10 cellular contexts compared by ENCODE assay signal in the genomic region with DNA sequence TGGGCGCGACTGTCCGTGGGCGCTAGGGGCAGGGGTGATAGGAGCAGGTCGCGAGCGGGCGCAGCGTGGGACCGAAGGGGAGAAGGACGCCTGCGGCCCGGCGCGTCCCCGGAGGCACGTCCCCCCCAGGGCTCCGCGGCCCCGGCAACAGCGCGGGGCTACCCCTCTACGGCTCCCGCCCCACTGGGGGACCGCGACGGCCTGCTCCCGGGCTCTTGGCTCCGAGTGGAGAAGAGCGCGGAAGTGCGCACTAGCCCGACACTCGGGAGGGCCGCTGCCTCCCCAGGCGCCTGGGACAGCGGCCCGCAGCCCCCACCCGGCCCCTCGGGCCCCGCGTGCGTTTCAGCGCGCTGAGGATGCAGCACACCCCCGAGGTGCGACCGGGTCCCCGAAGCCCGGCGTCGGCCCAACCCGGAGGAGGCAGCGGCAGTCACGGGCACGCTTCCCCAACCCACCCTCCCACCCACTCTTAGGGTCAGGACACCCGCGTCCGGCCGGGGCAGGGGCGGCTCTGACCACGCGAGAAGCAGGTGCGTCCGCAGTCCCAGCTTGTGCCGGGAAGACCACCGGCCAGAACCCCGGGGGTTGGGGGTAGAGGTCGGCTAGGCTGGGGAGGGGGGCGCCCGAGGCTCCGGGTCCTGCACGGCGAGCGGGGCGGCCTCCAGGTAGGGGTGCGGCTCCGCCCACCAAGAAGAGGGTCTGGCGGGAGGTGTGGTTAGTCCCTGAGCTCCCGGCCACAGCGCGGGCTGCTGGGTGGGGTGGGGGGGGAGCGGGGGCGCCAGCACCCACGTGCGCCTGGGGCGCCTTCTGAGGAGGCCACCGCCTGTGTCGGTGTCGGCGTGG. TPM values are rescaled to one million over a fixed set of nuclear protein-coding genes. Genes with fewer than 3 reads are reported as not detected.
DNase-seq lines count a peak whose midpoint lies in the region; ATAC-seq and TF ChIP-seq lines count a peak whose summit lies in the region.
"Had no signal": no experiment of that assay in that cellular context is flagged by ENCODE, and none has a peak within 500 bp of the region (broad histone marks: within the 10 kb centered on the region; RNA-seq: fewer than 3 reads in every experiment).

No MANE protein-coding gene starts in this region.

- no peak for TF ChIP-seq POLR2A in lower leg skin (IDR thresholded peaks at IDR 0.05)

- H3K27ac Mint-ChIP-seq in MCF 10A (ENCODE audit: low read depth, unreplicated experiment), result no peak overlapping the region

- no peak overlapping the region for H3K27ac ChIP-seq in cardiac muscle cell
- H3K27ac ChIP-seq in substantia nigra (ENCODE audit: low read depth, low read length, poor library complexity, severe bottlenecking), result no peak overlapping the region

- 18% methylated on average over 26 of the region's 91 CpGs; no CpG with 5 or more reads in 1 of the 2 donors for WGBS in lower leg skin, 2 donors

- ATAC-seq in Right ventricle myocardium superior (ENCODE audit: poor library complexity) (no peak), left colon (no peak)

- no peaks in the 10 kb centered on the region for H3K36me3 Mint-ChIP-seq in MCF 10A (ENCODE audit: insufficient read depth, unreplicated experiment)

- intact Hi-C loops in Right ventricle myocardium superior (cut with DNase I) (no loop called here), MCF 10A (cut with micrococcal nuclease) (no loop called here), lower leg skin (cut with DNase I; ENCODE audit: low total_unique reads) (no loop called here), left colon (cut with DNase I, micrococcal nuclease) (no loop called here)

- H3K4me1 ChIP-seq in cardiac muscle cell (ENCODE audit: low read depth), result no peaks in the 10 kb centered on the region

- peak in 1 of 2 donors; percentile 22 for DNase-seq in cardiac muscle cell (ENCODE audit: low read depth in 1 of 2, low spot score in 1 of 2)
- DNase-seq in Right ventricle myocardium superior, result no peak
- DNase-seq in MCF 10A (ENCODE audit: unreplicated experiment), result no peak
- peak in 1 of 2 donors; percentile 82 for DNase-seq in lower leg skin (ENCODE audit: low spot score in 2 of 2)
- DNase-seq in ureter (ENCODE audit: low spot score), result peak; percentile 41
- DNase-seq in left colon, result no peak
- DNase-seq in NCI-H1436 treated with DMSO at 0.1 percent for 48 hours (lab: John Stamatoyannopoulos, UW), result no peak
- no peak for DNase-seq in substantia nigra (lab: John Stamatoyannopoulos, UW)
- DNase-seq: DMS79, NCI-H2081 had no signal

- CTCF ChIA-PET in MCF 10A (lab: Yijun Ruan, JAX), result interaction anchor here (0.6 kb wide), 1 partner anchor 28 kb away, joined by 3 read pairs; no protein-coding TSS in a partner anchor

- POLR2A ChIA-PET in MCF 10A (lab: Yijun Ruan, JAX), result no interaction called here

- H3K27me3 Mint-ChIP-seq in MCF 10A (ENCODE audit: insufficient read depth, unreplicated experiment), result no peaks in the 10 kb centered on the region

- peak overlapping the region; percentile 86 for H3K4me3 Mint-ChIP-seq in MCF 10A (ENCODE audit: unreplicated experiment)

- peaks cover 22% of the 10 kb centered on the region for H3K27me3 ChIP-seq in cardiac muscle cell

- no peak for TF ChIP-seq CTCF in cardiac muscle cell (IDR thresholded peaks at IDR 0.05; ENCODE audit: low read depth, low read length)
- no peak for TF ChIP-seq CTCF in MCF 10A (IDR thresholded peaks at IDR 0.05; ENCODE audit: unreplicated experiment)
- no peak for TF ChIP-seq CTCF in lower leg skin (IDR thresholded peaks at IDR 0.05)

- H3K36me3 ChIP-seq in cardiac muscle cell, result no peaks in the 10 kb centered on the region

- H3K4me3 ChIP-seq in cardiac muscle cell, result peak overlapping the region; percentile 81
- H3K4me3 ChIP-seq in lower leg skin (ENCODE audit: low read depth, poor library complexity, severe bottlenecking), result peak overlapping the region; percentile 31

- BruUV-seq in MCF 10A (replicated peaks; lab: Mats Ljungman, UMichigan), result no TSS peak

- H3K9me3 Mint-ChIP-seq in MCF 10A (ENCODE audit: unreplicated experiment), result no peaks in the 10 kb centered on the region

- H3K4me1 Mint-ChIP-seq in MCF 10A (ENCODE audit: insufficient read depth, unreplicated experiment), result peaks cover 6% of the 10 kb centered on the region

- H3K9me3 ChIP-seq in cardiac muscle cell (ENCODE audit: low read depth), result no peaks in the 10 kb centered on the region

RNA-seq across cellular contexts. Expression of a gene that starts 18.5 kb away (rescaled TPM):
- total RNA-seq in cardiac muscle cell (14.6 and 20.9 TPM in 2 replicates), Right ventricle myocardium superior (1.00 TPM), MCF 10A (2022) (0.79 and 0.93 TPM in 2 replicates), lower leg skin (1 to 10 TPM in 2 of 4 donors, under 1 TPM in 2; 0.39 to 1.4 (median 0.97) TPM), ureter (0.16 TPM), left colon (under 1 TPM; 0.06 to 0.25 TPM)
- polyA plus RNA-seq in cardiac muscle cell, result 5.5 and 6.6 TPM in 2 replicates

RNA-seq across cellular contexts. Expression of a gene that starts 31.8 kb away (rescaled TPM):
- total RNA-seq in cardiac muscle cell (45.9 and 71.4 TPM in 2 replicates), Right ventricle myocardium superior (10.4 TPM), MCF 10A (2022) (30.1 and 36.2 TPM in 2 replicates), lower leg skin (10 to 100 TPM; 29.3 to 45.3 (median 35.7) TPM), ureter (50.7 TPM), left colon (10 to 100 TPM; 28.2 to 28.7 TPM)
- polyA plus RNA-seq in cardiac muscle cell, result 54.4 and 69.0 TPM in 2 replicates
